ENCODE assay signal across 23 cellular contexts in genomic region chr2:239137165-239137889, GRCh38.
A peak's percentile ranks its signal among the peaks of the same experiment; 100 is the strongest.
DNase-seq lines count a peak whose midpoint lies in the region; ATAC-seq, FAIRE-seq and TF ChIP-seq lines count a peak whose summit lies in the region.
"Had no signal": no experiment of that assay in that cellular context is flagged by ENCODE, and none has a peak within 500 bp of the region (broad histone marks: within the 10 kb centered on the region; RNA-seq: fewer than 3 reads in every experiment).

No MANE protein-coding gene starts in this region.

- H3K27ac ChIP-seq in right lobe of liver, result peak overlapping the region in 2 of 3 donors; percentile 8 to 50
- no peak overlapping the region for H3K27ac ChIP-seq in HepG2 (ENCODE audit: extremely low read length, insufficient read depth, low read length)
- peak overlapping the region; percentile 33 for H3K27ac ChIP-seq in left ventricle myocardium inferior (replicated peaks)
- no peak overlapping the region for H3K27ac ChIP-seq in neuronal stem cell (replicated peaks; ENCODE audit: low read length)
- H3K27ac ChIP-seq: BLaER1 treated with 17β-estradiol and CSF1 and Interleukin-3, amounts not matched to agents 10 nM and 100 nM had no signal

- TF ChIP-seq EP300 in HepG2 (IDR thresholded peaks at IDR 0.05; ENCODE audit: low read depth in 2 of 2, low read length in 2 of 2) (no peak), HepG2 (CRISPR knock-in tag; IDR thresholded peaks at IDR 0.05; ENCODE audit: borderline replicate concordance) (no peak)

- peak overlapping the region; percentile 47 for H3K14ac ChIP-seq in neuronal stem cell (ENCODE audit: low read length)

- 64% methylated on average over 7 of the region's 26 CpGs for WGBS in right lobe of liver (ENCODE audit: insufficient coverage, low coverage, low lambda C conversion rate, missing lambda C conversion rate)
- WGBS in HepG2 (ENCODE audit: low lambda C conversion rate), result 94% methylated on average over 25 of the region's 26 CpGs
- WGBS in neuronal stem cell (ENCODE audit: extremely low coverage in 2 of 2, insufficient read length in 2 of 2, insufficient replicate concordance in 1 of 2), 2 donors, result no CpG with 5 or more reads among the region's 26 CpGs

- no peak overlapping the region for H2AK5ac ChIP-seq in neuronal stem cell (ENCODE audit: low read depth, low read length)

- H2BK12ac ChIP-seq in neuronal stem cell (ENCODE audit: low read length), result no peak overlapping the region

- peaks cover 0 to 37% (median 0%) of the 10 kb centered on the region in 4 donors for H3K36me3 ChIP-seq in right lobe of liver
- peaks cover 17 to 73% of the 10 kb centered on the region in 2 experiments for H3K36me3 ChIP-seq in HepG2 (replicated peaks in 1 of 2; ENCODE audit: control insufficient read depth in 1 of 2, insufficient read depth in 2 of 2, low read length in 2 of 2)
- H3K36me3 ChIP-seq in left ventricle myocardium inferior, result peaks cover 96% of the 10 kb centered on the region
- peaks cover 28 to 86% of the 10 kb centered on the region in 2 donors for H3K36me3 ChIP-seq in neuronal stem cell (replicated peaks in 1 of 2; ENCODE audit: control insufficient read depth in 2 of 2, insufficient read depth in 2 of 2, low read length in 2 of 2)

- no peak for TF ChIP-seq POLR2A in right lobe of liver (IDR thresholded peaks at IDR 0.05)
- TF ChIP-seq POLR2A in HepG2 (IDR thresholded peaks at IDR 0.05; ENCODE audit: insufficient read depth in 1 of 2, low read depth in 2 of 2, low read length in 2 of 2), result no peak

- no peak for TF ChIP-seq CTCF in right lobe of liver (IDR thresholded peaks at IDR 0.05)
- no peak for TF ChIP-seq CTCF in HepG2 (CRISPR knock-in tag; IDR thresholded peaks at IDR 0.05)
- TF ChIP-seq CTCF in left ventricle myocardium inferior (IDR thresholded peaks at IDR 0.05; ENCODE audit: borderline replicate concordance), result no peak

- FAIRE-seq in HepG2 (lab: Jason Lieb, UNC), result no peak
- FAIRE-seq: A204.1, GM19239, H54 had no signal

- H3K4me3 Mint-ChIP-seq in activated T-cell treated with anti-CD3 and anti-CD28 coated beads, Interleukin-2, amount 50 U/mL, for 4 hours, result no peak overlapping the region
- H3K4me3 Mint-ChIP-seq: HFFc6, IgD-negative memory B cell had no signal

- H2BK120ac ChIP-seq in neuronal stem cell (ENCODE audit: low read depth, low read length), result no peak overlapping the region

- no peaks in the 10 kb centered on the region for H3K4me1 Mint-ChIP-seq in activated T-cell treated with anti-CD3 and anti-CD28 coated beads, Interleukin-2, amount 50 U/mL, for 4 hours (ENCODE audit: low read depth)
- H3K4me1 Mint-ChIP-seq: IgD-negative memory B cell had no signal

- H3K79me1 ChIP-seq in neuronal stem cell (ENCODE audit: low read depth, low read length), result no peaks in the 10 kb centered on the region

- no peak overlapping the region for H2BK15ac ChIP-seq in neuronal stem cell (ENCODE audit: low read length)

- no peak overlapping the region for H3K4ac ChIP-seq in neuronal stem cell (ENCODE audit: low read length)

- H2AFZ ChIP-seq in HepG2 (ENCODE audit: low read length) (no peak overlapping the region), neuronal stem cell (ENCODE audit: low read length) (no peak overlapping the region)

- H4K20me1 ChIP-seq in HepG2 (ENCODE audit: insufficient read depth, low read length), result no peaks in the 10 kb centered on the region

- in situ Hi-C loops in HepG2 (cut with HindIII; ENCODE audit: extremely low pct_ligation_motif_present, low pct_unique_long_range_greater_than_20kb), result no loop called here

- BruUV-seq in HepG2 (replicated peaks; lab: Mats Ljungman, UMichigan), result no TSS peak

- no peaks in the 10 kb centered on the region for H3K27me3 ChIP-seq in right lobe of liver
- H3K27me3 ChIP-seq in HepG2 (ENCODE audit: control insufficient read depth in 1 of 2, insufficient read depth in 2 of 2, low read length in 2 of 2), result no peaks in the 10 kb centered on the region
- H3K27me3 ChIP-seq in left ventricle myocardium inferior (ENCODE audit: low read depth), result no peaks in the 10 kb centered on the region
- H3K27me3 ChIP-seq in neuronal stem cell (ENCODE audit: control insufficient read depth in 3 of 3, insufficient read depth in 3 of 3, low read depth in 1 of 3, low read length in 3 of 3), result no peaks in the 10 kb centered on the region
- H3K27me3 ChIP-seq: BLaER1 treated with 17β-estradiol and CSF1 and Interleukin-3, amounts not matched to agents 10 nM and 100 nM had no signal

- H2BK5ac ChIP-seq in neuronal stem cell (ENCODE audit: low read length), result no peak overlapping the region

- no peak overlapping the region for H3K23ac ChIP-seq in neuronal stem cell (ENCODE audit: low read depth, low read length, poor library complexity)

- no peaks in the 10 kb centered on the region for H3K27me3 Mint-ChIP-seq in activated T-cell treated with anti-CD3 and anti-CD28 coated beads, Interleukin-2, amount 50 U/mL, for 4 hours (ENCODE audit: low read depth)
- H3K27me3 Mint-ChIP-seq: IgD-negative memory B cell had no signal

- H3K4me3 ChIP-seq in right lobe of liver (no peak overlapping the region), HepG2 (replicated peaks in 1 of 3; ENCODE audit: insufficient read depth in 1 of 3, low read depth in 2 of 3, low read length in 3 of 3) (no peak overlapping the region), left ventricle myocardium inferior (no peak overlapping the region), neuronal stem cell (ENCODE audit: low read length in 2 of 2) (no peak overlapping the region)
- H3K4me3 ChIP-seq: BLaER1 treated with 17β-estradiol and CSF1 and Interleukin-3, amounts not matched to agents 10 nM and 100 nM had no signal

- H3K4me1 ChIP-seq in right lobe of liver (no peaks in the 10 kb centered on the region), HepG2 (ENCODE audit: insufficient read depth, low read length) (no peaks in the 10 kb centered on the region), left ventricle myocardium inferior (peaks cover 13% of the 10 kb centered on the region), neuronal stem cell (ENCODE audit: control insufficient read depth in 2 of 2, insufficient read depth in 1 of 2, low read depth in 1 of 2, low read length in 2 of 2) (no peaks in the 10 kb centered on the region)
- H3K4me1 ChIP-seq: BLaER1 treated with 17β-estradiol and CSF1 and Interleukin-3, amounts not matched to agents 10 nM and 100 nM; Caco-2 had no signal

- no peak overlapping the region for H4K8ac ChIP-seq in neuronal stem cell (ENCODE audit: low read depth, low read length)

- ATAC-seq in right lobe of liver (peak; percentile 29 to 52 (median 48)), HepG2 (no peak), HG03565 (IDR thresholded peaks at IDR 0.05; ENCODE audit: unreplicated experiment) (no peak), HG02870 (IDR thresholded peaks at IDR 0.05; ENCODE audit: unreplicated experiment) (no peak)
- ATAC-seq in activated T-cell treated with anti-CD3 and anti-CD28 coated beads, Interleukin-2, amount 50 U/mL, for 4 hours, result no peak

- H3K9me3 Mint-ChIP-seq in activated T-cell treated with anti-CD3 and anti-CD28 coated beads, Interleukin-2, amount 50 U/mL, for 4 hours, result peaks cover 4% of the 10 kb centered on the region
- H3K9me3 Mint-ChIP-seq: HFFc6 had no signal

- H3K4me2 ChIP-seq in HepG2 (ENCODE audit: low read depth, low read length) (no peak overlapping the region), neuronal stem cell (ENCODE audit: insufficient read depth, low read length, poor library complexity, severe bottlenecking) (no peak overlapping the region)
- H3K4me2 ChIP-seq: BLaER1 treated with 17β-estradiol and CSF1 and Interleukin-3, amounts not matched to agents 10 nM and 100 nM had no signal

- TF ChIP-seq RAD21 in HepG2 (CRISPR knock-in tag; IDR thresholded peaks at IDR 0.05), result no peak

- no peak overlapping the region for H4K91ac ChIP-seq in neuronal stem cell (ENCODE audit: low read depth, low read length, poor library complexity)

- H3K9ac ChIP-seq in HepG2 (ENCODE audit: insufficient read depth, low read depth, low read length), result no peak overlapping the region
- H3K9ac ChIP-seq in neuronal stem cell (ENCODE audit: low read depth, low read length, poor library complexity), result no peak overlapping the region
- H3K9ac ChIP-seq: BLaER1 treated with 17β-estradiol and CSF1 and Interleukin-3, amounts not matched to agents 10 nM and 100 nM had no signal

- H3K36me3 Mint-ChIP-seq in activated T-cell treated with anti-CD3 and anti-CD28 coated beads, Interleukin-2, amount 50 U/mL, for 4 hours (ENCODE audit: insufficient read depth), result peaks cover 49% of the 10 kb centered on the region

- intact Hi-C loops in right lobe of liver (cut with DNase I) (no loop called here), HepG2 (cut with micrococcal nuclease; ENCODE audit: unreplicated experiment) (no loop called here), left ventricle myocardium inferior (cut with micrococcal nuclease) (no loop called here)

- H3K79me2 ChIP-seq in HepG2 (ENCODE audit: insufficient read depth, low read length), result no peaks in the 10 kb centered on the region

- CTCF ChIA-PET in HepG2 (lab: Yijun Ruan, JAX; ENCODE audit: low intra/inter-chr PET ratio, low total read pairs), result no interaction called here

- no peak overlapping the region for H3K18ac ChIP-seq in neuronal stem cell (ENCODE audit: low read length)

- POLR2A ChIA-PET in HepG2 (lab: Yijun Ruan, JAX), result no interaction called here

- no peaks in the 10 kb centered on the region for H3K9me3 ChIP-seq in right lobe of liver
- H3K9me3 ChIP-seq in HepG2 (ENCODE audit: low read length), result no peaks in the 10 kb centered on the region
- no peaks in the 10 kb centered on the region for H3K9me3 ChIP-seq in left ventricle myocardium inferior (replicated peaks)
- H3K9me3 ChIP-seq in neuronal stem cell (replicated peaks in 1 of 2; ENCODE audit: control insufficient read depth in 2 of 2, insufficient read depth in 1 of 2, low read depth in 1 of 2, low read length in 2 of 2), result no peaks in the 10 kb centered on the region
- H3K9me3 ChIP-seq: Caco-2 had no signal

- DNase-seq in right lobe of liver (peak in 1 of 3 donors; percentile 56), HepG2 (ENCODE audit: low spot score) (no peak), left ventricle myocardium inferior (no peak), neuronal stem cell (ENCODE audit: low spot score) (no peak), T-helper 2 cell (no peak)
- DNase-seq in activated T-cell treated with anti-CD3 and anti-CD28 coated beads, Interleukin-2, amount 50 U/mL, for 4 hours, result no peak
- DNase-seq: Caco-2, DMS53, HFFc6, Kasumi-1, MM.1S, NCI-H1105, NCI-H1694, NCI-H510A treated with DMSO at 0.1 percent for 48 hours, NCI-H82, SHP77 had no signal

TF ChIP-seq in HepG2, 621 proteins besides CTCF, POLR2A, EP300 and RAD21:
- no peak for TF ChIP-seq CCDC6 (CRISPR knock-in tag; IDR thresholded peaks at IDR 0.05)
- no peak for TF ChIP-seq ZNF367 (CRISPR knock-in tag; IDR thresholded peaks at IDR 0.05; ENCODE audit: borderline replicate concordance)
- TF ChIP-seq HNRNPL (IDR thresholded peaks at IDR 0.05; ENCODE audit: low read depth, low read length), result no peak
- TF ChIP-seq ZNF30 (CRISPR knock-in tag; IDR thresholded peaks at IDR 0.05), result no peak
- no peak for TF ChIP-seq HNRNPK (IDR thresholded peaks at IDR 0.05; ENCODE audit: low read depth, low read length, poor library complexity, severe bottlenecking)

Comparison
In these comparisons a context has a peak if more than half of its experiments do, and no peak if none do; other contexts are left out.
1. ATAC-seq: peak in right lobe of liver (4 of 4); none in HepG2 (single experiment), HG03565 (single experiment), HG02870 (single experiment) and activated T-cell treated with anti-CD3 and anti-CD28 coated beads, Interleukin-2, amount 50 U/mL, for 4 hours (0 of 2).
2. H3K27ac ChIP-seq: peak in right lobe of liver (2 of 3) and left ventricle myocardium inferior (single experiment); none in HepG2 (single experiment) and neuronal stem cell (single experiment).